Comparison of ENCODE assay signal across 1 cellular context in genomic region chr6:110815260-110816109, GRCh38.
TF ChIP-seq lines count a peak whose summit lies in the region.

TSS of gene CDK19 (minus strand) at chr6:110815469. CDS start at chr6:110815136, 333 bp downstream.

TF ChIP-seq in K562, 482 proteins besides CTCF, POLR2A, EP300 and RAD21 (continued from another document and continues in another):
- TF ChIP-seq, protein P1, sequence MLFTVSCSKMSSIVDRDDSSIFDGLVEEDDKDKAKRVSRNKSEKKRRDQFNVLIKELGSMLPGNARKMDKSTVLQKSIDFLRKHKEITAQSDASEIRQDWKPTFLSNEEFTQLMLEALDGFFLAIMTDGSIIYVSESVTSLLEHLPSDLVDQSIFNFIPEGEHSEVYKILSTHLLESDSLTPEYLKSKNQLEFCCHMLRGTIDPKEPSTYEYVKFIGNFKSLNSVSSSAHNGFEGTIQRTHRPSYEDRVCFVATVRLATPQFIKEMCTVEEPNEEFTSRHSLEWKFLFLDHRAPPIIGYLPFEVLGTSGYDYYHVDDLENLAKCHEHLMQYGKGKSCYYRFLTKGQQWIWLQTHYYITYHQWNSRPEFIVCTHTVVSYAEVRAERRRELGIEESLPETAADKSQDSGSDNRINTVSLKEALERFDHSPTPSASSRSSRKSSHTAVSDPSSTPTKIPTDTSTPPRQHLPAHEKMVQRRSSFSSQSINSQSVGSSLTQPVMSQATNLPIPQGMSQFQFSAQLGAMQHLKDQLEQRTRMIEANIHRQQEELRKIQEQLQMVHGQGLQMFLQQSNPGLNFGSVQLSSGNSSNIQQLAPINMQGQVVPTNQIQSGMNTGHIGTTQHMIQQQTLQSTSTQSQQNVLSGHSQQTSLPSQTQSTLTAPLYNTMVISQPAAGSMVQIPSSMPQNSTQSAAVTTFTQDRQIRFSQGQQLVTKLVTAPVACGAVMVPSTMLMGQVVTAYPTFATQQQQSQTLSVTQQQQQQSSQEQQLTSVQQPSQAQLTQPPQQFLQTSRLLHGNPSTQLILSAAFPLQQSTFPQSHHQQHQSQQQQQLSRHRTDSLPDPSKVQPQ (CRISPR knock-in tag; IDR thresholded peaks at IDR 0.05; ENCODE audit: borderline replicate concordance), result no peak
- TF ChIP-seq, protein P2, sequence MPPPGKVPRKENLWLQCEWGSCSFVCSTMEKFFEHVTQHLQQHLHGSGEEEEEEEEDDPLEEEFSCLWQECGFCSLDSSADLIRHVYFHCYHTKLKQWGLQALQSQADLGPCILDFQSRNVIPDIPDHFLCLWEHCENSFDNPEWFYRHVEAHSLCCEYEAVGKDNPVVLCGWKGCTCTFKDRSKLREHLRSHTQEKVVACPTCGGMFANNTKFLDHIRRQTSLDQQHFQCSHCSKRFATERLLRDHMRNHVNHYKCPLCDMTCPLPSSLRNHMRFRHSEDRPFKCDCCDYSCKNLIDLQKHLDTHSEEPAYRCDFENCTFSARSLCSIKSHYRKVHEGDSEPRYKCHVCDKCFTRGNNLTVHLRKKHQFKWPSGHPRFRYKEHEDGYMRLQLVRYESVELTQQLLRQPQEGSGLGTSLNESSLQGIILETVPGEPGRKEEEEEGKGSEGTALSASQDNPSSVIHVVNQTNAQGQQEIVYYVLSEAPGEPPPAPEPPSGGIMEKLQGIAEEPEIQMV (tag; conservative IDR thresholded peaks at IDR 0.05; ENCODE audit: low read depth), result no peak
- TF ChIP-seq HNRNPLL (IDR thresholded peaks at IDR 0.05; ENCODE audit: low read depth, low read length, poor library complexity, severe bottlenecking), result peak; percentile 70
- TF ChIP-seq SFPQ (IDR thresholded peaks at IDR 0.05; ENCODE audit: low read depth, low read length), result no peak
- no peak for TF ChIP-seq HNRNPL (IDR thresholded peaks at IDR 0.05; ENCODE audit: low read depth, low read length)
- no peak for TF ChIP-seq SMARCE1 (IDR thresholded peaks at IDR 0.05)
- no peak for TF ChIP-seq ZNF75A (CRISPR knock-in tag; IDR thresholded peaks at IDR 0.05)
- no peak for TF ChIP-seq NCOA6 (IDR thresholded peaks at IDR 0.05)
- TF ChIP-seq SNAPC5 (CRISPR knock-in tag; IDR thresholded peaks at IDR 0.05), result no peak
- no peak for TF ChIP-seq ZNF41 (CRISPR knock-in tag; conservative IDR thresholded peaks at IDR 0.05)
- peak; percentile 90 for TF ChIP-seq CC2D1A (IDR thresholded peaks at IDR 0.05)
- no peak for TF ChIP-seq XRCC3 (IDR thresholded peaks at IDR 0.05)
- TF ChIP-seq, protein P3, sequence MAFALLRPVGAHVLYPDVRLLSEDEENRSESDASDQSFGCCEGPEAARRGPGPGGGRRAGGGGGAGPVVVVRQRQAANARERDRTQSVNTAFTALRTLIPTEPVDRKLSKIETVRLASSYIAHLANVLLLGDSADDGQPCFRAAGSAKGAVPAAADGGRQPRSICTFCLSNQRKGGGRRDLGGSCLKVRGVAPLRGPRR (CRISPR knock-in tag; IDR thresholded peaks at IDR 0.05), result no peak
- TF ChIP-seq CAMTA2 (CRISPR knock-in tag; conservative IDR thresholded peaks at IDR 0.05), result no peak
- no peak for TF ChIP-seq KLF10 (CRISPR knock-in tag; IDR thresholded peaks at IDR 0.05)
- TF ChIP-seq ZNF282 (CRISPR knock-in tag; IDR thresholded peaks at IDR 0.05), result no peak
- no peak for TF ChIP-seq ZNF696 (CRISPR knock-in tag; conservative IDR thresholded peaks at IDR 0.05)
- TF ChIP-seq ZBTB26 (CRISPR knock-in tag; IDR thresholded peaks at IDR 0.05), result no peak
- no peak for TF ChIP-seq ZNF239 (CRISPR knock-in tag; IDR thresholded peaks at IDR 0.05)
- TF ChIP-seq CHCHD3 (CRISPR knock-in tag; IDR thresholded peaks at IDR 0.05), result peak; percentile 90
- no peak for TF ChIP-seq MCM5 (IDR thresholded peaks at IDR 0.05; ENCODE audit: low read depth)
- no peak for TF ChIP-seq ZNF280B (CRISPR knock-in tag; IDR thresholded peaks at IDR 0.05)
- TF ChIP-seq TGIF2 (CRISPR knock-in tag; IDR thresholded peaks at IDR 0.05), result no peak
- no peak for TF ChIP-seq E2F3 (CRISPR knock-in tag; IDR thresholded peaks at IDR 0.05)
- TF ChIP-seq LCOR (CRISPR knock-in tag; IDR thresholded peaks at IDR 0.05), result peak; percentile 82
- no peak for TF ChIP-seq CEBPB (tag; IDR thresholded peaks at IDR 0.05)
- TF ChIP-seq COPS2 (conservative IDR thresholded peaks at IDR 0.05), result no peak
- TF ChIP-seq NCOR1 (IDR thresholded peaks at IDR 0.05), result peak; percentile 39
- peak; percentile 91 for TF ChIP-seq ZNF143 (CRISPR knock-in tag; IDR thresholded peaks at IDR 0.05)
- 0 out of 2 replicates have a peak, but pooled peaks have one; percentile 52 for TF ChIP-seq THRA (IDR thresholded peaks at IDR 0.05)
- no peak for TF ChIP-seq CREB3 (tag; conservative IDR thresholded peaks at IDR 0.05; ENCODE audit: low read depth)
- peak; percentile 3 for TF ChIP-seq E2F8 (IDR thresholded peaks at IDR 0.05; ENCODE audit: low read depth, partially characterized antibody)
- TF ChIP-seq, protein P4, sequence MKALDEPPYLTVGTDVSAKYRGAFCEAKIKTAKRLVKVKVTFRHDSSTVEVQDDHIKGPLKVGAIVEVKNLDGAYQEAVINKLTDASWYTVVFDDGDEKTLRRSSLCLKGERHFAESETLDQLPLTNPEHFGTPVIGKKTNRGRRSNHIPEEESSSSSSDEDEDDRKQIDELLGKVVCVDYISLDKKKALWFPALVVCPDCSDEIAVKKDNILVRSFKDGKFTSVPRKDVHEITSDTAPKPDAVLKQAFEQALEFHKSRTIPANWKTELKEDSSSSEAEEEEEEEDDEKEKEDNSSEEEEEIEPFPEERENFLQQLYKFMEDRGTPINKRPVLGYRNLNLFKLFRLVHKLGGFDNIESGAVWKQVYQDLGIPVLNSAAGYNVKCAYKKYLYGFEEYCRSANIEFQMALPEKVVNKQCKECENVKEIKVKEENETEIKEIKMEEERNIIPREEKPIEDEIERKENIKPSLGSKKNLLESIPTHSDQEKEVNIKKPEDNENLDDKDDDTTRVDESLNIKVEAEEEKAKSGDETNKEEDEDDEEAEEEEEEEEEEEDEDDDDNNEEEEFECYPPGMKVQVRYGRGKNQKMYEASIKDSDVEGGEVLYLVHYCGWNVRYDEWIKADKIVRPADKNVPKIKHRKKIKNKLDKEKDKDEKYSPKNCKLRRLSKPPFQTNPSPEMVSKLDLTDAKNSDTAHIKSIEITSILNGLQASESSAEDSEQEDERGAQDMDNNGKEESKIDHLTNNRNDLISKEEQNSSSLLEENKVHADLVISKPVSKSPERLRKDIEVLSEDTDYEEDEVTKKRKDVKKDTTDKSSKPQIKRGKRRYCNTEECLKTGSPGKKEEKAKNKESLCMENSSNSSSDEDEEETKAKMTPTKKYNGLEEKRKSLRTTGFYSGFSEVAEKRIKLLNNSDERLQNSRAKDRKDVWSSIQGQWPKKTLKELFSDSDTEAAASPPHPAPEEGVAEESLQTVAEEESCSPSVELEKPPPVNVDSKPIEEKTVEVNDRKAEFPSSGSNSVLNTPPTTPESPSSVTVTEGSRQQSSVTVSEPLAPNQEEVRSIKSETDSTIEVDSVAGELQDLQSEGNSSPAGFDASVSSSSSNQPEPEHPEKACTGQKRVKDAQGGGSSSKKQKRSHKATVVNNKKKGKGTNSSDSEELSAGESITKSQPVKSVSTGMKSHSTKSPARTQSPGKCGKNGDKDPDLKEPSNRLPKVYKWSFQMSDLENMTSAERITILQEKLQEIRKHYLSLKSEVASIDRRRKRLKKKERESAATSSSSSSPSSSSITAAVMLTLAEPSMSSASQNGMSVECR (CRISPR knock-in tag; IDR thresholded peaks at IDR 0.05), result peak; percentile 64; the same call in 1 of the 2 replicates
- TF ChIP-seq E2F5 (CRISPR knock-in tag; IDR thresholded peaks at IDR 0.05), result peak; percentile 91; the same call in 1 of the 2 replicates
- no peak for TF ChIP-seq NELFE (IDR thresholded peaks at IDR 0.05; ENCODE audit: insufficient read depth, insufficient read length)
- TF ChIP-seq ZNF699 (CRISPR knock-in tag; IDR thresholded peaks at IDR 0.05; ENCODE audit: insufficient replicate concordance), result no peak
- TF ChIP-seq ZNF583 (CRISPR knock-in tag; IDR thresholded peaks at IDR 0.05), result no peak
- TF ChIP-seq FOXA1 (IDR thresholded peaks at IDR 0.05; ENCODE audit: borderline replicate concordance), result no peak
- TF ChIP-seq ZNF277 (CRISPR knock-in tag; IDR thresholded peaks at IDR 0.05; ENCODE audit: borderline replicate concordance), result no peak
- TF ChIP-seq PHF21A (IDR thresholded peaks at IDR 0.05; ENCODE audit: borderline replicate concordance, low read depth), result peak; percentile 58; the same call in 1 of the 2 replicates
